ENCODE assay signal across 9 cellular contexts in genomic region chr12:49189731-49190314, GRCh38. TPM values are rescaled to one million over a fixed set of nuclear protein-coding genes. Genes with fewer than 3 reads are reported as not detected.
DNase-seq lines count a peak whose midpoint lies in the region; ATAC-seq and TF ChIP-seq lines count a peak whose summit lies in the region.
"Had no signal": no experiment of that assay in that cellular context is flagged by ENCODE, and none has a peak within 500 bp of the region (broad histone marks: within the 10 kb centered on the region; RNA-seq: fewer than 3 reads in every experiment).

No MANE protein-coding gene starts in this region.

- ATAC-seq in T-helper 17 cell: no peak
- no peak for ATAC-seq in GM18870 (IDR thresholded peaks at IDR 0.05; ENCODE audit: unreplicated experiment)
- ATAC-seq in GM21717 (IDR thresholded peaks at IDR 0.05; ENCODE audit: unreplicated experiment): no peak

- no peak overlapping the region for H3K9ac ChIP-seq in subcutaneous abdominal adipose tissue (ENCODE audit: low read length in 5 of 5)

- peaks cover 20% of the 10 kb centered on the region for H3K4me1 Mint-ChIP-seq in T-helper 2 cell treated with Interferon-gamma antibody and Interleukin-4, amounts not matched to agents 5 μg/mL and 100 μg/mL, for 36 hours (ENCODE audit: low read depth)
- H3K4me1 Mint-ChIP-seq in T-helper 17 cell (peaks cover 14% of the 10 kb centered on the region), glutamatergic neuron (ENCODE audit: low read depth, unreplicated experiment) (peaks cover 17% of the 10 kb centered on the region)

- H3K9me3 Mint-ChIP-seq in T-helper 2 cell treated with Interferon-gamma antibody and Interleukin-4, amounts not matched to agents 5 μg/mL and 100 μg/mL, for 36 hours: no peaks in the 10 kb centered on the region
- H3K9me3 Mint-ChIP-seq in glutamatergic neuron (ENCODE audit: unreplicated experiment): peaks cover 40% of the 10 kb centered on the region

- H3K9me3 ChIP-seq in T-helper 17 cell (ENCODE audit: control insufficient read depth, low read length, poor library complexity, severe bottlenecking) (no peaks in the 10 kb centered on the region), subcutaneous abdominal adipose tissue (ENCODE audit: control insufficient read depth in 5 of 5, low read length in 5 of 5) (no peaks in the 10 kb centered on the region)

- peak overlapping the region; percentile 92 for H3K4me3 Mint-ChIP-seq in T-helper 2 cell treated with Interferon-gamma antibody and Interleukin-4, amounts not matched to agents 5 μg/mL and 100 μg/mL, for 36 hours
- H3K4me3 Mint-ChIP-seq in T-helper 17 cell (peak overlapping the region; percentile 71), glutamatergic neuron (ENCODE audit: unreplicated experiment) (peak overlapping the region; percentile 99)

- H3K27me3 ChIP-seq in subcutaneous abdominal adipose tissue (ENCODE audit: control insufficient read depth in 5 of 5, insufficient read depth in 4 of 5, low read length in 5 of 5): no peaks in the 10 kb centered on the region

- no peaks in the 10 kb centered on the region for H3K27me3 Mint-ChIP-seq in T-helper 2 cell treated with Interferon-gamma antibody and Interleukin-4, amounts not matched to agents 5 μg/mL and 100 μg/mL, for 36 hours (ENCODE audit: low read depth)
- H3K27me3 Mint-ChIP-seq in T-helper 17 cell (no peaks in the 10 kb centered on the region), glutamatergic neuron (ENCODE audit: unreplicated experiment) (peaks cover 29% of the 10 kb centered on the region)

- H3K4me1 ChIP-seq in subcutaneous abdominal adipose tissue (ENCODE audit: control insufficient read depth in 5 of 5, insufficient read depth in 5 of 5, low read length in 5 of 5): peaks cover 0 to 21% (median 18%) of the 10 kb centered on the region in 5 donors

- TF ChIP-seq CTCF in glutamatergic neuron (IDR thresholded peaks at IDR 0.05; ENCODE audit: partially characterized antibody, unreplicated experiment): no peak

- peak overlapping the region in 3 of 5 donors; percentile 76 to 95 (median 90) for H3K4me3 ChIP-seq in subcutaneous abdominal adipose tissue (ENCODE audit: low read depth in 1 of 5, low read length in 5 of 5)

- peak overlapping the region; percentile 98 for H3K27ac Mint-ChIP-seq in T-helper 2 cell treated with Interferon-gamma antibody and Interleukin-4, amounts not matched to agents 5 μg/mL and 100 μg/mL, for 36 hours
- H3K27ac Mint-ChIP-seq in T-helper 17 cell (peak overlapping the region; percentile 96), glutamatergic neuron (ENCODE audit: unreplicated experiment) (peak overlapping the region; percentile 100)

- peaks cover 19% of the 10 kb centered on the region for H3K36me3 Mint-ChIP-seq in T-helper 2 cell treated with Interferon-gamma antibody and Interleukin-4, amounts not matched to agents 5 μg/mL and 100 μg/mL, for 36 hours (ENCODE audit: low read depth)
- H3K36me3 Mint-ChIP-seq in T-helper 17 cell (ENCODE audit: low read depth) (peaks cover 8% of the 10 kb centered on the region), glutamatergic neuron (ENCODE audit: unreplicated experiment) (peaks cover 19% of the 10 kb centered on the region)

- DNase-seq in T-helper 2 cell treated with Interferon-gamma antibody and Interleukin-4, amounts not matched to agents 5 μg/mL and 100 μg/mL, for 36 hours (ENCODE audit: low spot score): no peak
- DNase-seq in T-helper 2 cell (no peak), T-helper 17 cell (no peak), glutamatergic neuron (no peak), HUDEP-2 (lab: John Stamatoyannopoulos, UW; ENCODE audit: unreplicated experiment in 76 of 76) (no peak)
- DNase-seq: Calu3 had no signal

- H3K36me3 ChIP-seq in subcutaneous abdominal adipose tissue (ENCODE audit: control insufficient read depth in 5 of 5, insufficient read depth in 5 of 5, low read length in 5 of 5): peaks cover 0 to 18% (median 14%) of the 10 kb centered on the region in 5 donors

- H3K27ac ChIP-seq in subcutaneous abdominal adipose tissue (ENCODE audit: low read depth, low read length): no peak overlapping the region

RNA-seq across cellular contexts. Expression of gene TUBA1A, which starts 0.9 kb away (rescaled TPM):
- total RNA-seq in T-helper 17 cell: 100 to 1,000 TPM; 282 to 416 TPM
- total RNA-seq in glutamatergic neuron (ENCODE audit: unreplicated experiment): 7,184 TPM

RNA-seq across cellular contexts. Expression of gene TUBA1B, which starts 58.6 kb away (rescaled TPM):
- total RNA-seq in T-helper 17 cell: 100 to 1,000 TPM; 137 to 159 TPM
- 924 TPM for total RNA-seq in glutamatergic neuron (ENCODE audit: unreplicated experiment)

Comparison
In these comparisons a context has a peak if more than half of its experiments do, and no peak if none do; other contexts are left out.
1. RNA of gene TUBA1A, which starts 0.9 kb away (total RNA-seq): 7,184 TPM in glutamatergic neuron (single experiment); 282 to 416 TPM in T-helper 17 cell; every median in the first group is over 10 times any median in the second.
2. Peak in every context shown above with its lines, with median percentiles within 50 percentile points of each other: H3K27ac Mint-ChIP-seq and H3K4me3 Mint-ChIP-seq.